Comparison of ENCODE assay signal across 14 cellular contexts in the genomic region with DNA sequence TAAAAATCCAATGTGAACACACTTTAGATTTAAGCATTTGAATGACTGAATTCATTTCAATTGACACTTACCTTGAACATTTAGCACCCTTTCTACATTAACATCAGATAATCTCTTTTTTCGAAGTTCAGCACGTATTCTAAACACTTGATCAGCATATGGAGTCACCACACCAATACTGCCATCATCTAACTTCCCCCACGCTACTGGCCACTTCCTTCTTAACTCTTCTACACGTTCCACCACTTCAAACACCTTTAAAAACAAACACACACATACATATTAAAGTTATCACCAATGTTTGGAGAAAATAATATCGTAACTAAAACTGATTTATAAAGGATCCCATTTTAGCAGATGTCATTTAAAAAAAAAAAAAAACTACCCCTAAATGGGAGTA.
DNase-seq lines count a peak whose midpoint lies in the region; ATAC-seq and TF ChIP-seq lines count a peak whose summit lies in the region.
"Had no signal": no experiment of that assay in that cellular context is flagged by ENCODE, and none has a peak within 500 bp of the region (broad histone marks: within the 10 kb centered on the region; RNA-seq: fewer than 3 reads in every experiment).

No MANE protein-coding gene starts in this region.

- no peaks in the 10 kb centered on the region for H3K9me3 Mint-ChIP-seq in activated naive CD4-positive, alpha-beta T cell treated with anti-CD3 and anti-CD28 coated beads, Interleukin-2, amount 50 U/mL, for 72 hours
- no peaks in the 10 kb centered on the region for H3K9me3 Mint-ChIP-seq in activated T-helper 17 cell treated with anti-CD3 and anti-CD28 coated beads, Interleukin-2, amount 50 U/mL, for 72 hours
- H3K9me3 Mint-ChIP-seq in naive thymus-derived CD8-positive, alpha-beta T cell, result peaks cover 0 to 8% (median 0%) of the 10 kb centered on the region in 9 donors
- H3K9me3 Mint-ChIP-seq: IgD-negative memory B cell had no signal

- peaks cover 23% of the 10 kb centered on the region for H3K4me1 Mint-ChIP-seq in activated T-helper 17 cell treated with anti-CD3 and anti-CD28 coated beads, Interleukin-2, amount 50 U/mL, for 72 hours
- peaks cover 17 to 34% (median 33%) of the 10 kb centered on the region in 4 donors for H3K4me1 Mint-ChIP-seq in naive thymus-derived CD8-positive, alpha-beta T cell
- H3K4me1 Mint-ChIP-seq: B cell had no signal

- H3K9me3 ChIP-seq in Loucy (ENCODE audit: insufficient read depth, low read depth, low read length), result no peaks in the 10 kb centered on the region
- H3K9me3 ChIP-seq in ascending aorta, result no peaks in the 10 kb centered on the region

- DNase-seq in activated naive CD4-positive, alpha-beta T cell treated with anti-CD3 and anti-CD28 coated beads, Interleukin-2, amount 50 U/mL, for 72 hours (ENCODE audit: low spot score in 2 of 2), result no peak
- no peak for DNase-seq in activated naive CD4-positive, alpha-beta T cell (lab: John Stamatoyannopoulos, UW)
- DNase-seq in naive thymus-derived CD8-positive, alpha-beta T cell, result peak in 3 of 10 donors; percentile 17 to 25 (median 20)
- no peak for DNase-seq in head of caudate nucleus
- DNase-seq in SKM-1 (lab: John Stamatoyannopoulos, UW; ENCODE audit: unreplicated experiment), result no peak
- no peak for DNase-seq in ascending aorta (ENCODE audit: low spot score in 2 of 2)
- DNase-seq: NCI-H1048, NCI-H1694, NCI-H2107, NCI-H69 had no signal

- H3K9me2 ChIP-seq in Loucy (replicated peaks; ENCODE audit: low read depth, low read length), result no peaks in the 10 kb centered on the region

- no peak overlapping the region for H3K27ac ChIP-seq in ascending aorta

- POLR2A ChIA-PET in naive thymus-derived CD8-positive, alpha-beta T cell (lab: Charles Lee), result no interaction called here

- no peak overlapping the region for H2AFZ ChIP-seq in Loucy (ENCODE audit: low read length)

- H3K36me3 Mint-ChIP-seq in activated naive CD4-positive, alpha-beta T cell treated with anti-CD3 and anti-CD28 coated beads, Interleukin-2, amount 50 U/mL, for 72 hours, result peaks cover 11 to 24% of the 10 kb centered on the region in 2 donors
- peaks cover 91% of the 10 kb centered on the region for H3K36me3 Mint-ChIP-seq in activated T-helper 17 cell treated with anti-CD3 and anti-CD28 coated beads, Interleukin-2, amount 50 U/mL, for 72 hours (ENCODE audit: low read depth)
- peaks cover 8 to 71% (median 26%) of the 10 kb centered on the region in 3 donors for H3K36me3 Mint-ChIP-seq in naive thymus-derived CD8-positive, alpha-beta T cell

- H3K4me1 ChIP-seq in Loucy (ENCODE audit: insufficient read depth, low read length, poor library complexity, severe bottlenecking) (peaks cover 15% of the 10 kb centered on the region), ascending aorta (no peaks in the 10 kb centered on the region)

- ATAC-seq in activated naive CD4-positive, alpha-beta T cell treated with anti-CD3 and anti-CD28 coated beads, Interleukin-2, amount 50 U/mL, for 72 hours, result no peak
- ATAC-seq in activated T-helper 17 cell treated with anti-CD3 and anti-CD28 coated beads, Interleukin-2, amount 50 U/mL, for 72 hours (replicated peaks), result no peak
- ATAC-seq in naive thymus-derived CD8-positive, alpha-beta T cell, result peak in 1 of 2 donors; percentile 84

- no peak overlapping the region for H3K4me3 ChIP-seq in Loucy (ENCODE audit: low read length, poor library complexity, severe bottlenecking)
- H3K4me3 ChIP-seq in ascending aorta, result no peak overlapping the region

- intact Hi-C loops in head of caudate nucleus (cut with DNase I) (no loop called here), ascending aorta (cut with DNase I) (no loop called here)

- no peaks in the 10 kb centered on the region for H3K27me3 Mint-ChIP-seq in activated T-helper 17 cell treated with anti-CD3 and anti-CD28 coated beads, Interleukin-2, amount 50 U/mL, for 72 hours
- no peaks in the 10 kb centered on the region for H3K27me3 Mint-ChIP-seq in naive thymus-derived CD8-positive, alpha-beta T cell
- H3K27me3 Mint-ChIP-seq: B cell, IgD-negative memory B cell had no signal

- no peaks in the 10 kb centered on the region for H3K79me2 ChIP-seq in Loucy (ENCODE audit: insufficient read depth, low read length)

- H4K20me1 ChIP-seq in Loucy (ENCODE audit: insufficient read depth, low read length, poor library complexity, severe bottlenecking), result peaks cover 3% of the 10 kb centered on the region

- H3K27ac Mint-ChIP-seq in activated naive CD4-positive, alpha-beta T cell treated with anti-CD3 and anti-CD28 coated beads, Interleukin-2, amount 50 U/mL, for 72 hours, result peak overlapping the region; percentile 8 to 41
- peak overlapping the region; percentile 44 for H3K27ac Mint-ChIP-seq in activated T-helper 17 cell treated with anti-CD3 and anti-CD28 coated beads, Interleukin-2, amount 50 U/mL, for 72 hours
- H3K27ac Mint-ChIP-seq in naive thymus-derived CD8-positive, alpha-beta T cell, result peak overlapping the region in 6 of 10 donors; percentile 1 to 67 (median 46)

- peaks cover 42% of the 10 kb centered on the region for H3K36me3 ChIP-seq in Loucy (ENCODE audit: insufficient read depth, low read length)
- peaks cover 12 to 29% of the 10 kb centered on the region in 2 donors for H3K36me3 ChIP-seq in ascending aorta

- H3K27me3 ChIP-seq in Loucy (ENCODE audit: insufficient read depth, low read length, poor library complexity, severe bottlenecking) (no peaks in the 10 kb centered on the region), ascending aorta (no peaks in the 10 kb centered on the region)

- peak overlapping the region; percentile 16 for H3K4me2 ChIP-seq in Loucy (ENCODE audit: low read depth, low read length, poor library complexity, severe bottlenecking)

- no peak overlapping the region for H3K4me3 Mint-ChIP-seq in activated T-helper 17 cell treated with anti-CD3 and anti-CD28 coated beads, Interleukin-2, amount 50 U/mL, for 72 hours
- H3K4me3 Mint-ChIP-seq in naive thymus-derived CD8-positive, alpha-beta T cell, result peak overlapping the region in 4 of 10 donors; percentile 0 to 34 (median 18)
- H3K4me3 Mint-ChIP-seq: B cell, IgD-negative memory B cell had no signal

- TF ChIP-seq CTCF in Loucy (conservative IDR thresholded peaks at IDR 0.05; ENCODE audit: low read length) (no peak), ascending aorta (IDR thresholded peaks at IDR 0.05) (no peak)

- no peak overlapping the region for H3K9ac ChIP-seq in Loucy (ENCODE audit: low read depth, low read length, poor library complexity, severe bottlenecking)

- H3F3A ChIP-seq in Loucy (ENCODE audit: low read depth), result no peaks in the 10 kb centered on the region
